In the genomic region with DNA sequence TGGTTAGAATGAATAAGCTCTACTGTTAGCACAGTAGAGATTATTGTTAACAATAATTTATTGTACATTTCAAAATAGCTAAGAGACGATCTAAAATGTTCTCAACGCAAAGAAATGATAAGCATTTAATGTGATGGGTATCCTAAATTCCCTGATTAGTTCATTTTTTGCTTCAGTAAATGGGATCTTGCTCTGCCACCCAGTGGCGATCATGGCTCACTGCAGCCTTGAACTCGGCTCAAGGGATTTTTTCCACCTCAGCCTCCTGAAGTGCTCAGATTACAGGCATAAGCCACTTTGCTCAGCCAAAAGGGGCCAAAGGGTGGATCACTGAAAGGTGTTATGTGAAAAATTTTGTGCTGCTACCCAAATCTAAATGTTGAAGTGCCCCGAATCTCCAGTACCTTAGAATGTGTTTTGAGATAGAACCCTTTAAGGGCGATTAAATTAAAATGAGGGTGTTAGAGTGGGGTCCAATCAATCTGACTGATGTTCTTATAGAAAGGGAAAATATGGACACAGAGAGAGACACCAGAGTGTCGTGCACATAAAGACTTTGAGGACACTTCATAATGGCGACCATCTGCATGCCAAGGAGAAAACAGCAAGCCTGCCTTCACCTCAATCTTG, we compare ENCODE assay signal across 8 cellular contexts. TPM values are rescaled to one million over a fixed set of nuclear protein-coding genes. Genes with fewer than 3 reads are reported as not detected.
DNase-seq lines count a peak whose midpoint lies in the region; ATAC-seq and TF ChIP-seq lines count a peak whose summit lies in the region.

No MANE protein-coding gene starts in this region.

- no peak for ATAC-seq in HG02759 (IDR thresholded peaks at IDR 0.05; ENCODE audit: unreplicated experiment)

- H3K27me3 Mint-ChIP-seq in mesothelial cell of epicardium (ENCODE audit: low read depth), result peaks cover 3% of the 10 kb centered on the region

- no peaks in the 10 kb centered on the region for H3K36me3 Mint-ChIP-seq in mesothelial cell of epicardium

- DNase-seq in activated gamma-delta T cell treated with Interleukin-2 at 50 U/mL for 16 hours, result peak; percentile 55
- DNase-seq in activated gamma-delta T cell (lab: John Stamatoyannopoulos, UW), result no peak
- peak; percentile 60 for DNase-seq in NCI-H2196 (lab: John Stamatoyannopoulos, UW; ENCODE audit: unreplicated experiment)
- peak; percentile 53 for DNase-seq in activated CD4-positive, alpha-beta T cell treated with anti-CD3 and anti-CD28 coated beads, Interleukin-2, amount 50 U/mL, for 1 hour
- DNase-seq in dorsolateral prefrontal cortex, result peak in 9 of 10 donors; percentile 26 to 70 (median 55)
- peak in 1 of 2 experiments; percentile 63 for DNase-seq in mesothelial cell of epicardium (ENCODE audit: low spot score in 2 of 2, unreplicated experiment in 2 of 2)
- peak; percentile 13 to 33 for DNase-seq in stimulated activated CD8-positive, alpha-beta memory T cell treated with anti-CD3 and anti-CD28 coated beads, Interleukin-4, amount 100 ng/mL, for 1 hour (ENCODE audit: low read depth in 2 of 2, low spot score in 1 of 2)

- H3K9me3 Mint-ChIP-seq in mesothelial cell of epicardium, result no peaks in the 10 kb centered on the region

- no peak overlapping the region for H3K4me3 Mint-ChIP-seq in mesothelial cell of epicardium

- no peaks in the 10 kb centered on the region for H3K27me3 ChIP-seq in dorsolateral prefrontal cortex

- no peak overlapping the region for H3K27ac Mint-ChIP-seq in mesothelial cell of epicardium

- no peaks in the 10 kb centered on the region for H3K4me1 Mint-ChIP-seq in mesothelial cell of epicardium

- H3K27ac ChIP-seq in dorsolateral prefrontal cortex, result no peak overlapping the region

- peak; percentile 82 to 98 (median 92) for TF ChIP-seq CTCF in dorsolateral prefrontal cortex (IDR thresholded peaks at IDR 0.05 in 54 of 56, conservative IDR thresholded peaks at IDR 0.05 in 2 of 56; ENCODE audit: low read depth in 1 of 56, partially characterized antibody in 56 of 56)
- peak; percentile 91 for TF ChIP-seq CTCF in mesothelial cell of epicardium (IDR thresholded peaks at IDR 0.05; ENCODE audit: unreplicated experiment)

- intact Hi-C loops in dorsolateral prefrontal cortex (cut with DNase I), result loop anchor here (1.0 to 10.0 kb wide), 3 partner anchors 46 to 99 kb away; a partner anchor contains a TSS

- peak overlapping the region in 2 of 59 donors; percentile 1 to 20 for H3K4me3 ChIP-seq in dorsolateral prefrontal cortex

RNA-seq across cellular contexts. Expression of a gene that starts 31.5 kb away (rescaled TPM):
- total RNA-seq in dorsolateral prefrontal cortex, result 10 to 100 TPM; 10.8 to 24.9 (median 15.6) TPM
- total RNA-seq in mesothelial cell of epicardium, result 26.2 to 28.8 TPM (median 26.9 TPM) in 3 replicates

RNA-seq across cellular contexts. Expression of a gene that starts 48.0 kb away (rescaled TPM):
- 100 to 1,000 TPM; 220 to 524 (median 400) TPM for total RNA-seq in dorsolateral prefrontal cortex
- 308 to 331 TPM (median 314 TPM) in 3 replicates for total RNA-seq in mesothelial cell of epicardium

RNA-seq across cellular contexts. Expression of a gene that starts 59.1 kb away (rescaled TPM):
- 10 to 100 TPM in 8 of 120 experiments, 1 to 10 TPM in 112; 3.2 to 11.3 (median 6.9) TPM for total RNA-seq in dorsolateral prefrontal cortex
- total RNA-seq in mesothelial cell of epicardium, result 16.3 to 18.0 TPM (median 18.0 TPM) in 3 replicates
